In genomic region chr19:13847900-13848677, GRCh38 we compare ENCODE assay signal across 8 cellular contexts. TPM values are rescaled to one million over a fixed set of nuclear protein-coding genes. Genes with fewer than 3 reads are reported as not detected.
DNase-seq lines count a peak whose midpoint lies in the region; ATAC-seq, FAIRE-seq and TF ChIP-seq lines count a peak whose summit lies in the region.

No MANE protein-coding gene starts in this region.

- peak overlapping the region; percentile 70 for H3K4me3 ChIP-seq in CD8-positive, alpha-beta memory T cell (ENCODE audit: low read length)
- H3K4me3 ChIP-seq in ovary, result peak overlapping the region; percentile 62

- H3K9me3 ChIP-seq in CD8-positive, alpha-beta memory T cell (ENCODE audit: low read length), result no peaks in the 10 kb centered on the region
- no peaks in the 10 kb centered on the region for H3K9me3 ChIP-seq in ovary

- peak overlapping the region; percentile 81 to 100 (median 99) for H3K27ac Mint-ChIP-seq in CD8-positive, alpha-beta memory T cell

- FAIRE-seq in GM12892 (lab: Jason Lieb, UNC), result no peak

- peaks cover 0 to 5% (median 0%) of the 10 kb centered on the region in 5 donors for H3K9me3 Mint-ChIP-seq in CD8-positive, alpha-beta memory T cell

- DNase-seq in CD8-positive, alpha-beta memory T cell, result no peak
- peak; percentile 32 for DNase-seq in RPMI8226
- DNase-seq in epithelial cell of prostate (ENCODE audit: low read depth, low spot score), result no peak
- no peak for DNase-seq in ovary
- no peak for DNase-seq in GM12892 (ENCODE audit: insufficient read length)
- DNase-seq in NOMO-1 treated with dmso at 0.1 percent for 144 hours (lab: John Stamatoyannopoulos, UW; ENCODE audit: unreplicated experiment), result no peak

- H3K27me3 ChIP-seq in CD8-positive, alpha-beta memory T cell (ENCODE audit: insufficient read depth, low read length, poor library complexity, severe bottlenecking), result no peaks in the 10 kb centered on the region
- H3K27me3 ChIP-seq in ovary, result no peaks in the 10 kb centered on the region

- TF ChIP-seq CTCF in ovary (IDR thresholded peaks at IDR 0.05), result no peak

- H3K36me3 Mint-ChIP-seq in CD8-positive, alpha-beta memory T cell, result peaks cover 0 to 4% (median 0%) of the 10 kb centered on the region in 3 donors

- TF ChIP-seq POLR2A in ovary (IDR thresholded peaks at IDR 0.05) (peak; percentile 17), GM12892 (IDR thresholded peaks at IDR 0.05; ENCODE audit: low read depth, low read length) (no peak)

- POLR2A ChIA-PET in CD8-positive, alpha-beta memory T cell (lab: Charles Lee), result interaction anchor here (0.6 to 4.4 kb wide), 6 partner anchors 9 to 60 kb away, joined by 3 to 44 read pairs (median 18); no protein-coding TSS in a partner anchor

- H3K27ac ChIP-seq in CD8-positive, alpha-beta memory T cell (ENCODE audit: low read depth, low read length), result peak overlapping the region; percentile 100
- H3K27ac ChIP-seq in epithelial cell of prostate (peak overlapping the region; percentile 100), ovary (peak overlapping the region; percentile 98 to 99)

- H3K27me3 Mint-ChIP-seq in CD8-positive, alpha-beta memory T cell, result peaks cover 0 to 13% of the 10 kb centered on the region in 2 donors

- H3K4me1 ChIP-seq in CD8-positive, alpha-beta memory T cell (ENCODE audit: insufficient read depth, low read length), result peaks cover 58% of the 10 kb centered on the region
- peaks cover 14% of the 10 kb centered on the region for H3K4me1 ChIP-seq in ovary (ENCODE audit: insufficient read depth)

- CTCF ChIA-PET in CD8-positive, alpha-beta memory T cell (lab: Charles Lee), result interaction anchor here (0.9 to 8.2 kb wide), 7 partner anchors 12 to 100 kb away, joined by 3 to 73 read pairs (median 3); partner anchors contain the start of gene MRI1

- intact Hi-C loops in ovary (cut with DNase I), result loop anchor here in 2 of 4 donors (10.0 kb wide), 2 partner anchors 53 to 1063 kb away; partner anchors contain the start of gene ZSWIM4 (in 1 of the 2)

- H3K4me3 Mint-ChIP-seq in CD8-positive, alpha-beta memory T cell, result peak overlapping the region in 6 of 7 donors; percentile 33 to 92 (median 68)

- no peak for TF ChIP-seq EP300 in ovary (IDR thresholded peaks at IDR 0.05)

- 20 to 21% (median 20%) methylated on average over 14 to 15 of the region's 15 CpGs for WGBS in ovary, 3 donors

- H3K4me1 Mint-ChIP-seq in CD8-positive, alpha-beta memory T cell, result peaks cover 37 to 75% (median 45%) of the 10 kb centered on the region in 3 donors

- no peaks in the 10 kb centered on the region for H3K36me3 ChIP-seq in CD8-positive, alpha-beta memory T cell (ENCODE audit: insufficient read depth, low read length)
- H3K36me3 ChIP-seq in ovary, result no peaks in the 10 kb centered on the region

- ATAC-seq in HG02973 (IDR thresholded peaks at IDR 0.05; ENCODE audit: unreplicated experiment), result no peak
- no peak for ATAC-seq in HG02759 (IDR thresholded peaks at IDR 0.05; ENCODE audit: unreplicated experiment)

RNA-seq across cellular contexts. Expression of gene NANOS3, which starts 28.8 kb away (rescaled TPM):
- 1 to 10 TPM in 1 of 2 experiments, under 1 TPM in 1; 0.90 to 1.5 TPM for total RNA-seq in CD8-positive, alpha-beta memory T cell
- not detected for polyA plus RNA-seq in CD8-positive, alpha-beta memory T cell
- 1 to 10 TPM in 3 of 7 donors, under 1 TPM in 1, not detected in 3; 0.98 to 2.4 (median 1.3) TPM for total RNA-seq in ovary
- polyA plus RNA-seq in ovary, result under 1 TPM in 1 of 2 donors, not detected in 1; 0.30 TPM
- polyA plus RNA-seq in GM12892 (2012; ENCODE audit: missing spikeins), result 1.2 TPM

RNA-seq across cellular contexts. Expression of gene ZSWIM4, which starts 52.8 kb away (rescaled TPM):
- 1 to 10 TPM; 4.4 to 4.8 TPM for total RNA-seq in CD8-positive, alpha-beta memory T cell
- polyA plus RNA-seq in CD8-positive, alpha-beta memory T cell, result 1.6 TPM
- total RNA-seq in ovary, result 1 to 10 TPM; 2.6 to 7.9 (median 4.6) TPM
- 1 to 10 TPM; 1.2 to 3.8 TPM for polyA plus RNA-seq in ovary
- 1.8 TPM for polyA plus RNA-seq in GM12892 (2012; ENCODE audit: missing spikeins)

RNA-seq across cellular contexts. Expression of gene BRME1, which starts 57.8 kb away (rescaled TPM):
- 1 to 10 TPM; 6.8 to 8.2 TPM for total RNA-seq in CD8-positive, alpha-beta memory T cell
- polyA plus RNA-seq in CD8-positive, alpha-beta memory T cell, result 3.5 TPM
- total RNA-seq in ovary, result 1 to 10 TPM; 1.3 to 3.7 (median 2.3) TPM
- polyA plus RNA-seq in ovary, result 1 to 10 TPM in 1 of 2 donors, under 1 TPM in 1; 0.57 to 2.8 TPM
- 0.40 TPM for polyA plus RNA-seq in GM12892 (2012; ENCODE audit: missing spikeins)

RNA-seq across cellular contexts. Expression of gene CC2D1A, which starts 57.9 kb away (rescaled TPM):
- 10 to 100 TPM; 30.8 to 31.0 TPM for total RNA-seq in CD8-positive, alpha-beta memory T cell
- polyA plus RNA-seq in CD8-positive, alpha-beta memory T cell, result 15.3 TPM
- total RNA-seq in ovary, result 10 to 100 TPM; 21.0 to 38.1 (median 29.7) TPM
- polyA plus RNA-seq in ovary, result 10 to 100 TPM; 13.1 to 24.1 TPM
- polyA plus RNA-seq in GM12892 (2012; ENCODE audit: missing spikeins), result 10.4 TPM
